ENCODE assay signal across 8 cellular contexts in the genomic region with DNA sequence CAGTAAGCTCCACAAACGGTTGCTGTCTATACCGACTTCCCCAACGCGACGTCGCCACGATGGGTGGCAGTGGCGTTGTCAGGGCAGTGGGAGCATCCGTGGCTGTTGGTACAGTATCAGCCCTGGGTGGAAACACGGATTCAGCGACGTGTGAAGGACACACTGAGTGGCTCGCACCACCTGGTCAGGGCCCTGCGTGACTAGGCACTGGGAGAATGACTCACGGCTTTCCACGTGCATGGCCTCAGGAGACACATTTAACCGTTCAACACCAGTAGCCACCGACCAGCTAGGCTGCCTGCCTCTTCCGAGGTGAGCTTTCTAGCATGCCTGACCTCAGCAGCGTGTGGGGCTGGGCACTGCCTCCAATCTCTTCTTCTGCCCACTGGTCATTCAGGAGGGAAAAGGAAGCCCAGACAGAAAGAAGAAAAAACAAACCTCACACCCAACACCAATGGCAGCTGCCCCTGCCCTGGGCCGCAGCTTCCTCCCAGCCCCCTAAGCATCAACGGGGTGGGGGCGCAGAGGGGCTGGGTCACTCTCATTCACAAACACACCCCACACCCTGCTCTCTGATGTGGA. TPM values are rescaled to one million over a fixed set of nuclear protein-coding genes. Genes with fewer than 3 reads are reported as not detected.
DNase-seq lines count a peak whose midpoint lies in the region; ATAC-seq, FAIRE-seq and TF ChIP-seq lines count a peak whose summit lies in the region.

No MANE protein-coding gene starts in this region.

- H3K9ac ChIP-seq in astrocyte (ENCODE audit: low read length) (peak overlapping the region; percentile 92), iPS-15b (ENCODE audit: low read depth, low read length) (peak overlapping the region; percentile 42), smooth muscle cell (ENCODE audit: low read depth) (peak overlapping the region; percentile 98)

- H3F3A ChIP-seq in smooth muscle cell (ENCODE audit: low read depth) = peaks cover 43% of the 10 kb centered on the region

- peaks cover 100% of the 10 kb centered on the region for H3K4me1 ChIP-seq in astrocyte (ENCODE audit: insufficient read depth, low read length)
- peaks cover 23% of the 10 kb centered on the region for H3K4me1 ChIP-seq in iPS-15b (ENCODE audit: control insufficient read depth, insufficient read depth, low read length)
- peaks cover 51% of the 10 kb centered on the region for H3K4me1 ChIP-seq in smooth muscle cell (ENCODE audit: low read depth)

- no peak overlapping the region for H2AFZ ChIP-seq in astrocyte (ENCODE audit: low read depth, low read length)
- H2AFZ ChIP-seq in smooth muscle cell (ENCODE audit: low read depth) = no peak overlapping the region

- DNase-seq in COLO668 (lab: John Stamatoyannopoulos, UW; ENCODE audit: unreplicated experiment) (peak; percentile 85), NB4 (ENCODE audit: low read depth) (peak; percentile 80), astrocyte (ENCODE audit: low read depth) (peak; percentile 94), smooth muscle cell (lab: John Stamatoyannopoulos, UW; ENCODE audit: unreplicated experiment) (no peak), NAMALWA (ENCODE audit: low spot score) (no peak), NK-92 (lab: John Stamatoyannopoulos, UW; ENCODE audit: unreplicated experiment) (no peak)

- no peak for TF ChIP-seq POLR2A in NB4 (IDR thresholded peaks at IDR 0.05; ENCODE audit: extremely low read depth, insufficient read length)

- peaks cover 92% of the 10 kb centered on the region for H3K4me1 Mint-ChIP-seq in astrocyte (ENCODE audit: low read depth, unreplicated experiment)

- peak overlapping the region; percentile 75 for H3K4me2 ChIP-seq in astrocyte (ENCODE audit: low read length)
- peak overlapping the region; percentile 75 for H3K4me2 ChIP-seq in smooth muscle cell

- peaks cover 48% of the 10 kb centered on the region for H3K36me3 Mint-ChIP-seq in astrocyte (ENCODE audit: low read depth, unreplicated experiment)

- 37% methylated on average over 23 of the region's 23 CpGs for WGBS in smooth muscle cell (ENCODE audit: low lambda C conversion rate)

- no peaks in the 10 kb centered on the region for H3K9me3 ChIP-seq in astrocyte (ENCODE audit: insufficient read depth, low read depth, low read length)
- no peaks in the 10 kb centered on the region for H3K9me3 ChIP-seq in iPS-15b (ENCODE audit: control insufficient read depth, insufficient read depth, low read length)
- no peaks in the 10 kb centered on the region for H3K9me3 ChIP-seq in smooth muscle cell (replicated peaks; ENCODE audit: low read depth)

- FAIRE-seq in astrocyte (lab: Jason Lieb, UNC) = peak; percentile 17

- peak overlapping the region; percentile 98 for H3K27ac Mint-ChIP-seq in astrocyte (ENCODE audit: unreplicated experiment)

- H3K4me3 ChIP-seq in NB4 (ENCODE audit: low read depth, low read length) (peak overlapping the region; percentile 16), astrocyte (ENCODE audit: insufficient read depth, low read depth, low read length) (peak overlapping the region; percentile 16), iPS-15b (ENCODE audit: low read depth, low read length) (no peak overlapping the region), smooth muscle cell (no peak overlapping the region)

- no peak for ATAC-seq in HG02678 (IDR thresholded peaks at IDR 0.05; ENCODE audit: unreplicated experiment)

- H3K27me3 ChIP-seq in astrocyte (ENCODE audit: insufficient read depth, low read length) (no peaks in the 10 kb centered on the region), iPS-15b (ENCODE audit: control insufficient read depth, insufficient read depth, low read length) (no peaks in the 10 kb centered on the region), smooth muscle cell (ENCODE audit: low read depth) (no peaks in the 10 kb centered on the region)

- no peaks in the 10 kb centered on the region for H3K9me3 Mint-ChIP-seq in astrocyte (ENCODE audit: unreplicated experiment)

- H3K79me2 ChIP-seq in astrocyte (ENCODE audit: insufficient read depth, low read length) (peaks cover 99% of the 10 kb centered on the region), smooth muscle cell (ENCODE audit: low read depth) (peaks cover 59% of the 10 kb centered on the region)

- H3K27me3 Mint-ChIP-seq in astrocyte (ENCODE audit: low read depth, unreplicated experiment) = no peaks in the 10 kb centered on the region

- peaks cover 59% of the 10 kb centered on the region for H4K20me1 ChIP-seq in astrocyte (ENCODE audit: insufficient read depth, low read length)
- H4K20me1 ChIP-seq in smooth muscle cell (ENCODE audit: low read depth) = peaks cover 33% of the 10 kb centered on the region

- H3K27ac ChIP-seq in astrocyte (ENCODE audit: low read depth, low read length) (peak overlapping the region; percentile 99), smooth muscle cell (ENCODE audit: low read depth) (peak overlapping the region; percentile 100)

- peak overlapping the region; percentile 73 for H3K4me3 Mint-ChIP-seq in astrocyte (ENCODE audit: unreplicated experiment)

- H3K36me3 ChIP-seq in astrocyte (ENCODE audit: insufficient read depth, low read length) (peaks cover 62% of the 10 kb centered on the region), iPS-15b (ENCODE audit: control insufficient read depth, insufficient read depth, low read length) (peaks cover 55% of the 10 kb centered on the region), smooth muscle cell (ENCODE audit: low read depth) (no peaks in the 10 kb centered on the region)

- no peak for TF ChIP-seq CTCF in NB4 (IDR thresholded peaks at IDR 0.05; ENCODE audit: low read depth, low read length)
- TF ChIP-seq CTCF in astrocyte (IDR thresholded peaks at IDR 0.05; ENCODE audit: insufficient read depth, low read depth, low read length) = no peak
- TF ChIP-seq CTCF in smooth muscle cell (IDR thresholded peaks at IDR 0.05; ENCODE audit: borderline replicate concordance, insufficient read depth, poor library complexity, severe bottlenecking) = no peak

RNA-seq across cellular contexts. Expression of gene MYH9, which starts 59.0 kb away (rescaled TPM):
- 2,278 and 2,469 TPM in 2 replicates for total RNA-seq in astrocyte
- total RNA-seq in smooth muscle cell = 350 and 378 TPM in 2 replicates
- 361 and 382 TPM in 2 replicates for polyA plus RNA-seq in smooth muscle cell

Comparison
In these comparisons a context has a peak if more than half of its experiments do, and no peak if none do; other contexts are left out.
1. DNase-seq: peak in COLO668 (single experiment), NB4 (single experiment) and astrocyte (single experiment); none in smooth muscle cell (single experiment), NAMALWA (single experiment) and NK-92 (single experiment).
2. H3K4me3 ChIP-seq: peak in NB4 (single experiment) and astrocyte (single experiment); none in iPS-15b (single experiment) and smooth muscle cell (single experiment).
3. H3K9ac ChIP-seq: peak in every context shown above with its lines; median percentile 98 in smooth muscle cell; 92 in astrocyte; 42 in iPS-15b.